In the genomic region with DNA sequence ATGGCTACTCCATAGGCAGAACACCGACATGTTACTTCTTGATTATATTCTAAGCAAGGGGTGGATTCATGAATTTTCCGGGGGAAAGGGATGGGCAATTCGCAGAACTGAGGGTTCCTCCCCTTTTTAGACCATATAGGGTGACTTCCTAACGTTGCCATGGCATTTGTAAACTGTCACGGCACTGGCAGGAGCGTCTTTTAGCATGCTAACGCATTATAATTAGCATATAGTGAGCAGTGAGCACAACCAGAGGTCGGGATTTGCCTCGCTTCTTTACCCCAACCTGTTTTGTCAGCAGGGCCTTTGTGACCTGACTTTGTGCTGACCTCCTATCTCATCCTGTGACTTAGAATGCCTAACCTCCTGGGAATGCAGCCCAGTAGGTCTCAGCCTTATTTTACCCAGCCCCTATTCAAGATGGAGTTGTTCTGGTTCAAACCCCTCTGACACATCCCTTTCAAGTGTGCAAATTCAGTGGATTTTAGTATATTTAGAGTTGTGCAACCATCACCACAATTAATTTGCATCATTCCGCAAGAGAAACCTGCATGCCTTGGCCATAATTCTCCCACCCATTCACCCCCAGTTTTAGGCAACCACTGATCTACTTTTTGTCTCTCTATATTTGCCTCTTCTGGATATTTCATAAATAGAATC, we compare ENCODE assay signal across 1 cellular context.
TF ChIP-seq lines count a peak whose summit lies in the region.

No MANE protein-coding gene starts in this region.

TF ChIP-seq in SK-N-SH, 30 proteins besides CTCF, POLR2A, EP300 and RAD21 (continued from another document):
- no peak for TF ChIP-seq EZH2phosphoT487 (IDR thresholded peaks at IDR 0.05; ENCODE audit: borderline replicate concordance, low read depth)
